Comparison of ENCODE assay signal across 9 cellular contexts in the genomic region with DNA sequence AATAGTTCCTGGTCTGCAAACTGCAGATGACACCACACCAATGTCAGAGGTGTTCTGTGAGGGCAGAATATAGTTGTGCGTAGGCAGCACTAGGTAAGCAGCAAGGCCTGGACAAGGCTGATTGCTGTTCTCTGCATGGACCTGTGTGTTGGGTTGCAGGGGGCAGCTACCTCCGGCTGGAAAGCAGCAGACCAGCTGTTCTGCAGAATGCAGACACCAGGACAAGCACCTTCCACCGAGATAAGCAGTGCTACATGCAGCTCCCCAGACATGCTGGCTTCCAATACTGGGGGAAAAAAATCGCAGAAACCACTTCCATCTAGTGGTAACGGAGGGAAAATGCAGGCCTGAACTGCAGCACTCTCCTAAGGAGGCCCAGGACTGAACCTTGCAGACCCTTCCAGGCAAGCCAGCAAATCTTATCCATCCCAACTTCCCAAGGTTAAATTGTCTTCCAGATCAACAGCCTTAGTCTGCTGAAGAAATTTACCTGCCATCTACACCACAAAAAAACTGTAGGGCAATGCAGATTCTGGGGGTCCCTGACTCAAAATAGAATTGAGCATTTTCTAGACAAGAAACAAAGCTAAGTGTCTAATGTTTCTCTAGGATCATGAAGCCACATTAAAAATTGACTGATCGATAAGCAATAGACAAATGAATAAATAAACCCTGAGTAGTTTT. TPM values are rescaled to one million over a fixed set of nuclear protein-coding genes. Genes with fewer than 3 reads are reported as not detected.
DNase-seq lines count a peak whose midpoint lies in the region; ATAC-seq and TF ChIP-seq lines count a peak whose summit lies in the region.
"Had no signal": no experiment of that assay in that cellular context is flagged by ENCODE, and none has a peak within 500 bp of the region (broad histone marks: within the 10 kb centered on the region; RNA-seq: fewer than 3 reads in every experiment).

No MANE protein-coding gene starts in this region.

- H3K4me3 ChIP-seq in NT2/D1 (ENCODE audit: insufficient read length, low read depth) (no peak overlapping the region), dorsolateral prefrontal cortex (no peak overlapping the region), lower lobe of right lung (no peak overlapping the region), aorta (ENCODE audit: low read length in 2 of 2) (no peak overlapping the region)

- peaks cover 10% of the 10 kb centered on the region for H3K4me1 ChIP-seq in NT2/D1 (ENCODE audit: insufficient read depth, insufficient read length)
- no peaks in the 10 kb centered on the region for H3K4me1 ChIP-seq in lower lobe of right lung
- no peaks in the 10 kb centered on the region for H3K4me1 ChIP-seq in aorta (ENCODE audit: control insufficient read depth in 1 of 2, insufficient read depth in 2 of 2, low read length in 2 of 2)

- peak; percentile 64 for ATAC-seq in GM18858 (IDR thresholded peaks at IDR 0.05; ENCODE audit: unreplicated experiment)
- ATAC-seq in lower lobe of right lung, result peak; percentile 87 to 89
- peak; percentile 49 for ATAC-seq in aorta (ENCODE audit: low FRiP score)

- intact Hi-C loops in dorsolateral prefrontal cortex (cut with DNase I) (loop anchor here (2.0 to 10.0 kb wide), 7 partner anchors 122 to 1152 kb away; no protein-coding TSS in a partner anchor), lower lobe of right lung (cut with DNase I) (loop anchor here (5.0 kb wide), 1 partner anchor 205 kb away; no protein-coding TSS in a partner anchor), aorta (cut with DNase I) (loop anchor here in 1 of 2 donors (10.0 kb wide), 1 partner anchor 202 kb away; no protein-coding TSS in a partner anchor)

- DNase-seq in COLO829 (ENCODE audit: low spot score) (peak; percentile 93), HT-29 (ENCODE audit: low spot score) (peak; percentile 61), NT2/D1 (ENCODE audit: low read depth, low spot score) (peak; percentile 87), dorsolateral prefrontal cortex (peak in 7 of 10 donors; percentile 41 to 66 (median 56)), lower lobe of right lung (no peak), aorta (no peak)
- no peak for DNase-seq in stimulated activated CD4-positive, alpha-beta T cell treated with anti-CD3 and anti-CD28 coated beads, Interleukin-12 subunit alpha, Interleukin-12 subunit beta, amount 100 ng/mL, for 4 hours

- TF ChIP-seq CTCF in dorsolateral prefrontal cortex (IDR thresholded peaks at IDR 0.05 in 54 of 56, conservative IDR thresholded peaks at IDR 0.05 in 2 of 56; ENCODE audit: low read depth in 1 of 56, partially characterized antibody in 56 of 56), result peak; percentile 63 to 93 (median 84)
- peak; percentile 68 for TF ChIP-seq CTCF in lower lobe of right lung (IDR thresholded peaks at IDR 0.05)

- H3K27me3 ChIP-seq in NT2/D1 (ENCODE audit: insufficient read depth, insufficient read length), result no peaks in the 10 kb centered on the region
- H3K27me3 ChIP-seq in dorsolateral prefrontal cortex, result no peaks in the 10 kb centered on the region
- no peaks in the 10 kb centered on the region for H3K27me3 ChIP-seq in lower lobe of right lung (ENCODE audit: low read depth)
- no peaks in the 10 kb centered on the region for H3K27me3 ChIP-seq in aorta (ENCODE audit: control insufficient read depth in 1 of 2, insufficient read depth in 2 of 2, low read length in 1 of 2)

- H3K9me3 ChIP-seq in NT2/D1 (ENCODE audit: insufficient read depth, low read length), result no peaks in the 10 kb centered on the region
- H3K9me3 ChIP-seq in lower lobe of right lung, result no peaks in the 10 kb centered on the region
- H3K9me3 ChIP-seq in aorta (ENCODE audit: control insufficient read depth, low read length), result no peaks in the 10 kb centered on the region

- WGBS in aorta, 2 donors, result 31 to 34% methylated on average over 6 of the region's 6 CpGs

- H3K36me3 ChIP-seq in NT2/D1 (ENCODE audit: insufficient read depth, insufficient read length, low read length), result no peaks in the 10 kb centered on the region
- no peaks in the 10 kb centered on the region for H3K36me3 ChIP-seq in lower lobe of right lung
- no peaks in the 10 kb centered on the region for H3K36me3 ChIP-seq in aorta (ENCODE audit: control insufficient read depth in 1 of 2, insufficient read depth in 2 of 2, low read length in 1 of 2)

- peak overlapping the region in 5 of 59 donors; percentile 2 to 39 (median 16) for H3K27ac ChIP-seq in dorsolateral prefrontal cortex
- H3K27ac ChIP-seq in lower lobe of right lung, result no peak overlapping the region
- H3K27ac ChIP-seq in aorta (ENCODE audit: low read depth in 1 of 2, low read length in 2 of 2), result no peak overlapping the region

- H3K9ac ChIP-seq in NT2/D1 (ENCODE audit: insufficient read length, low read depth), result no peak overlapping the region

RNA-seq across cellular contexts. Expression of gene COBL, which starts 50.5 kb away (rescaled TPM):
- 7.6 and 8.6 TPM in 2 replicates for total RNA-seq in HT-29 (2014; rRNA removed; shearing (Covaris generic))
- total RNA-seq in dorsolateral prefrontal cortex (100 to 1,000 TPM in 118 of 120 experiments, 10 to 100 TPM in 2; 94.0 to 204 (median 136) TPM), lower lobe of right lung (27.9 TPM), aorta (1 to 10 TPM in 1 of 2 donors, under 1 TPM in 1; 0.75 to 1.5 TPM)
- polyA plus RNA-seq in aorta, result 1 to 10 TPM in 1 of 2 donors, under 1 TPM in 1; 0.31 to 5.3 TPM
- total RNA-seq: T-helper 1 cell treated with Interleukin-12 subunit alpha and Interleukin-12 subunit beta and Interleukin-4 antibody, amounts not matched to agents 30 ng/mL and 1 ng/mL, for 36 hours had no signal

Comparison
In these comparisons a context has a peak if more than half of its experiments do, and no peak if none do; other contexts are left out.
1. DNase-seq: peak in COLO829 (single experiment), HT-29 (single experiment), NT2/D1 (single experiment) and dorsolateral prefrontal cortex (7 of 10); none in lower lobe of right lung (single experiment), aorta (0 of 2) and stimulated activated CD4-positive, alpha-beta T cell treated with anti-CD3 and anti-CD28 coated beads, Interleukin-12 subunit alpha, Interleukin-12 subunit beta, amount 100 ng/mL, for 4 hours (single experiment).
2. Peak in every context shown above with its lines, with median percentiles within 50 percentile points of each other: ATAC-seq.